Comparison of ENCODE assay signal across 31 cellular contexts in the genomic region with DNA sequence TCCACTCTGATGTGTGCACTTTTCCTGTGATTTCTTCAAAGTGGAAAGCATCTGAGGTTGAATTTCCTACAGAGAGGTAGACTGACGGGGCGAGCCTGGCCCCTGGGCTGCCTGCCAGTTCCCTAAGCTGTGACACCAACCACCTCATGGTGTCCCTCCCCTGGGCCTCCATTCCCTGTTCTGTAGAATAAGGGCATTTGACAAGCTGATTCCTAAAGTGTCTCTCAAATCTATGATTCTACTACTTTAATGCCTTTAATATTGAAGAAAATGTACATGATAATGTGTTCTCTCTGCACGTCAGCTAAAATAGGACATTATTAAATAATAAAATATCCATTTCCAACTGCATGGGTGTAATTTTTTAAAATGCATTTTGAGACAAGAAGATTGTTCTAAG.
DNase-seq lines count a peak whose midpoint lies in the region; ATAC-seq and TF ChIP-seq lines count a peak whose summit lies in the region.
"Had no signal": no experiment of that assay in that cellular context is flagged by ENCODE, and none has a peak within 500 bp of the region (broad histone marks: within the 10 kb centered on the region; RNA-seq: fewer than 3 reads in every experiment).

No MANE protein-coding gene starts in this region.

- intact Hi-C loops in activated CD4-positive, alpha-beta T cell treated with anti-CD3 and anti-CD28 coated beads, Interleukin-2, amount 10 ng/mL, durations not matched to agents 24 days and 14 days (cut with micrococcal nuclease): no loop called here

- no peak overlapping the region for H3K4me3 Mint-ChIP-seq in activated CD4-positive, alpha-beta T cell treated with anti-CD3 and anti-CD28 coated beads, Interleukin-2, amount 10 ng/mL, durations not matched to agents 24 days and 14 days
- no peak overlapping the region for H3K4me3 Mint-ChIP-seq in activated CD4-positive, alpha-beta T cell treated with anti-CD3 and anti-CD28 coated beads, Interleukin-2, amount 10 ng/mL, durations not matched to agents 7 days and 5 days
- H3K4me3 Mint-ChIP-seq: B cell; CD14-positive monocyte; CD4-positive, alpha-beta memory T cell; CD4-positive, alpha-beta T cell; CD4-positive, CD25-positive, alpha-beta regulatory T cell; CD8-positive, alpha-beta memory T cell; CD8-positive, alpha-beta T cell had no signal

- no peaks in the 10 kb centered on the region for H3K36me3 Mint-ChIP-seq in activated CD4-positive, alpha-beta T cell treated with anti-CD3 and anti-CD28 coated beads, Interleukin-2, amount 10 ng/mL, durations not matched to agents 24 days and 14 days (ENCODE audit: low read depth)
- H3K36me3 Mint-ChIP-seq in activated CD4-positive, alpha-beta T cell treated with anti-CD3 and anti-CD28 coated beads, Interleukin-2, amount 10 ng/mL, durations not matched to agents 7 days and 5 days (ENCODE audit: low read depth): no peaks in the 10 kb centered on the region
- H3K36me3 Mint-ChIP-seq: CD14-positive monocyte; CD4-positive, alpha-beta memory T cell; CD4-positive, CD25-positive, alpha-beta regulatory T cell; CD8-positive, alpha-beta memory T cell; CD8-positive, alpha-beta T cell had no signal

- no peaks in the 10 kb centered on the region for H3K9me2 ChIP-seq in neural cell (ENCODE audit: insufficient read depth, low read length)

- peak overlapping the region; percentile 67 for H3K27ac ChIP-seq in neural cell (ENCODE audit: low read length)
- H3K27ac ChIP-seq: 22Rv1; A549; BLaER1; BLaER1 treated with 17β-estradiol and CSF1 and Interleukin-3, amounts not matched to agents 10 nM and 100 nM; C4-2B had no signal

- H3K9me3 Mint-ChIP-seq in activated CD4-positive, alpha-beta T cell treated with anti-CD3 and anti-CD28 coated beads, Interleukin-2, amount 10 ng/mL, durations not matched to agents 24 days and 14 days: no peaks in the 10 kb centered on the region
- H3K9me3 Mint-ChIP-seq in activated CD4-positive, alpha-beta T cell treated with anti-CD3 and anti-CD28 coated beads, Interleukin-2, amount 10 ng/mL, durations not matched to agents 7 days and 5 days: peaks cover 3% of the 10 kb centered on the region
- H3K9me3 Mint-ChIP-seq: CD4-positive, alpha-beta T cell had no signal

- no peak for TF ChIP-seq CTCF in neural cell (IDR thresholded peaks at IDR 0.05; ENCODE audit: poor library complexity, severe bottlenecking)

- TF ChIP-seq RAD21 in neural cell (conservative IDR thresholded peaks at IDR 0.05): no peak

- no peaks in the 10 kb centered on the region for H4K20me1 ChIP-seq in neural cell (ENCODE audit: insufficient read depth)
- H4K20me1 ChIP-seq: BLaER1; BLaER1 treated with 17β-estradiol and CSF1 and Interleukin-3, amounts not matched to agents 10 nM and 100 nM had no signal

- CTCF ChIA-PET in activated CD4-positive, alpha-beta T cell treated with anti-CD3 and anti-CD28 coated beads, Interleukin-2, amount 10 ng/mL, durations not matched to agents 7 days and 5 days (lab: Charles Lee): no interaction called here

- H3K36me3 ChIP-seq in neural cell (ENCODE audit: insufficient read depth, low read length): no peaks in the 10 kb centered on the region
- H3K36me3 ChIP-seq: BE2C; BLaER1; BLaER1 treated with 17β-estradiol and CSF1 and Interleukin-3, amounts not matched to agents 10 nM and 100 nM had no signal

- H3K9me3 ChIP-seq in neural cell (ENCODE audit: low read length): no peaks in the 10 kb centered on the region
- H3K9me3 ChIP-seq: A549; BE2C; BLaER1; BLaER1 treated with 17β-estradiol and CSF1 and Interleukin-3, amounts not matched to agents 10 nM and 100 nM; Caco-2 had no signal

- no peak for ATAC-seq in HG02642 (IDR thresholded peaks at IDR 0.05; ENCODE audit: poor library complexity, unreplicated experiment)
- ATAC-seq: A549; CD8-positive, alpha-beta T cell had no signal

- no peak overlapping the region for H2AFZ ChIP-seq in neural cell (ENCODE audit: low read depth, low read length)

- no peaks in the 10 kb centered on the region for H3K27me3 ChIP-seq in neural cell (ENCODE audit: insufficient read depth, low read depth, low read length)
- H3K27me3 ChIP-seq: BE2C; BLaER1; BLaER1 treated with 17β-estradiol and CSF1 and Interleukin-3, amounts not matched to agents 10 nM and 100 nM had no signal

- H3K4me2 ChIP-seq in neural cell (ENCODE audit: low read length): no peak overlapping the region
- H3K4me2 ChIP-seq: A549; BLaER1; BLaER1 treated with 17β-estradiol and CSF1 and Interleukin-3, amounts not matched to agents 10 nM and 100 nM had no signal

- H3K4me1 Mint-ChIP-seq in activated CD4-positive, alpha-beta T cell treated with anti-CD3 and anti-CD28 coated beads, Interleukin-2, amount 10 ng/mL, durations not matched to agents 24 days and 14 days: no peaks in the 10 kb centered on the region
- no peaks in the 10 kb centered on the region for H3K4me1 Mint-ChIP-seq in activated CD4-positive, alpha-beta T cell treated with anti-CD3 and anti-CD28 coated beads, Interleukin-2, amount 10 ng/mL, durations not matched to agents 7 days and 5 days
- H3K4me1 Mint-ChIP-seq: B cell; CD14-positive monocyte; CD4-positive, alpha-beta memory T cell; CD4-positive, CD25-positive, alpha-beta regulatory T cell; CD8-positive, alpha-beta memory T cell had no signal

- TF ChIP-seq EP300 in neural cell (conservative IDR thresholded peaks at IDR 0.05; ENCODE audit: poor library complexity, severe bottlenecking): peak; percentile 92

- H3K27ac Mint-ChIP-seq in activated CD4-positive, alpha-beta T cell treated with anti-CD3 and anti-CD28 coated beads, Interleukin-2, amount 10 ng/mL, durations not matched to agents 24 days and 14 days: no peak overlapping the region
- H3K27ac Mint-ChIP-seq in activated CD4-positive, alpha-beta T cell treated with anti-CD3 and anti-CD28 coated beads, Interleukin-2, amount 10 ng/mL, durations not matched to agents 7 days and 5 days: no peak overlapping the region
- H3K27ac Mint-ChIP-seq: B cell; CD14-positive monocyte; CD4-positive, alpha-beta memory T cell; CD4-positive, alpha-beta T cell; CD4-positive, CD25-positive, alpha-beta regulatory T cell; CD8-positive, alpha-beta memory T cell; CD8-positive, alpha-beta T cell had no signal

- no peaks in the 10 kb centered on the region for H3K79me2 ChIP-seq in neural cell (replicated peaks; ENCODE audit: insufficient read depth, low read length)

- POLR2A ChIA-PET in activated CD4-positive, alpha-beta T cell treated with anti-CD3 and anti-CD28 coated beads, Interleukin-2, amount 10 ng/mL, durations not matched to agents 7 days and 5 days (lab: Charles Lee): no interaction called here

- H3K4me3 ChIP-seq in neural cell (ENCODE audit: low read length): no peak overlapping the region
- H3K4me3 ChIP-seq: A549; BLaER1; BLaER1 treated with 17β-estradiol and CSF1 and Interleukin-3, amounts not matched to agents 10 nM and 100 nM had no signal

- no peaks in the 10 kb centered on the region for H3K27me3 Mint-ChIP-seq in activated CD4-positive, alpha-beta T cell treated with anti-CD3 and anti-CD28 coated beads, Interleukin-2, amount 10 ng/mL, durations not matched to agents 24 days and 14 days
- no peaks in the 10 kb centered on the region for H3K27me3 Mint-ChIP-seq in activated CD4-positive, alpha-beta T cell treated with anti-CD3 and anti-CD28 coated beads, Interleukin-2, amount 10 ng/mL, durations not matched to agents 7 days and 5 days
- H3K27me3 Mint-ChIP-seq: B cell; CD4-positive, CD25-positive, alpha-beta regulatory T cell; CD8-positive, alpha-beta memory T cell had no signal

- no peak overlapping the region for H3K9ac ChIP-seq in neural cell (ENCODE audit: low read length)
- H3K9ac ChIP-seq: BLaER1; BLaER1 treated with 17β-estradiol and CSF1 and Interleukin-3, amounts not matched to agents 10 nM and 100 nM had no signal

- DNase-seq in activated CD4-positive, alpha-beta T cell treated with anti-CD3 and anti-CD28 coated beads, Interleukin-2, amount 10 ng/mL, durations not matched to agents 24 days and 14 days: peak; percentile 45
- DNase-seq in activated CD4-positive, alpha-beta T cell treated with anti-CD3 and anti-CD28 coated beads, Interleukin-2, amount 10 ng/mL, durations not matched to agents 7 days and 5 days: no peak
- DNase-seq: 8988T; ACHN; AML-193; BE2C; C1 segment of cervical spinal cord; Caco-2; Calu3; CD4-positive, alpha-beta memory T cell; CD4-positive, alpha-beta T cell; CD4-positive, CD25-positive, alpha-beta regulatory T cell; CD8-positive, alpha-beta memory T cell; CD8-positive, alpha-beta T cell; COR-L47; DMS 273 treated with DMSO at 0.1 percent for 48 hours; DMS153; DMS53; DMS79; DMS79 treated with DMSO at 0.1 percent for 48 hours; DND-41; EL had no signal

- H3F3A ChIP-seq in neural cell (ENCODE audit: insufficient read depth, low read length, poor library complexity, severe bottlenecking): no peaks in the 10 kb centered on the region

TF ChIP-seq in neural cell, 6 proteins besides CTCF, POLR2A, EP300 and RAD21:
- TF ChIP-seq TAF1 (IDR thresholded peaks at IDR 0.05; ENCODE audit: low read depth): no peak
- TF ChIP-seq POLR2AphosphoS5 (IDR thresholded peaks at IDR 0.05): peak; percentile 81
- TF ChIP-seq, protein P1, sequence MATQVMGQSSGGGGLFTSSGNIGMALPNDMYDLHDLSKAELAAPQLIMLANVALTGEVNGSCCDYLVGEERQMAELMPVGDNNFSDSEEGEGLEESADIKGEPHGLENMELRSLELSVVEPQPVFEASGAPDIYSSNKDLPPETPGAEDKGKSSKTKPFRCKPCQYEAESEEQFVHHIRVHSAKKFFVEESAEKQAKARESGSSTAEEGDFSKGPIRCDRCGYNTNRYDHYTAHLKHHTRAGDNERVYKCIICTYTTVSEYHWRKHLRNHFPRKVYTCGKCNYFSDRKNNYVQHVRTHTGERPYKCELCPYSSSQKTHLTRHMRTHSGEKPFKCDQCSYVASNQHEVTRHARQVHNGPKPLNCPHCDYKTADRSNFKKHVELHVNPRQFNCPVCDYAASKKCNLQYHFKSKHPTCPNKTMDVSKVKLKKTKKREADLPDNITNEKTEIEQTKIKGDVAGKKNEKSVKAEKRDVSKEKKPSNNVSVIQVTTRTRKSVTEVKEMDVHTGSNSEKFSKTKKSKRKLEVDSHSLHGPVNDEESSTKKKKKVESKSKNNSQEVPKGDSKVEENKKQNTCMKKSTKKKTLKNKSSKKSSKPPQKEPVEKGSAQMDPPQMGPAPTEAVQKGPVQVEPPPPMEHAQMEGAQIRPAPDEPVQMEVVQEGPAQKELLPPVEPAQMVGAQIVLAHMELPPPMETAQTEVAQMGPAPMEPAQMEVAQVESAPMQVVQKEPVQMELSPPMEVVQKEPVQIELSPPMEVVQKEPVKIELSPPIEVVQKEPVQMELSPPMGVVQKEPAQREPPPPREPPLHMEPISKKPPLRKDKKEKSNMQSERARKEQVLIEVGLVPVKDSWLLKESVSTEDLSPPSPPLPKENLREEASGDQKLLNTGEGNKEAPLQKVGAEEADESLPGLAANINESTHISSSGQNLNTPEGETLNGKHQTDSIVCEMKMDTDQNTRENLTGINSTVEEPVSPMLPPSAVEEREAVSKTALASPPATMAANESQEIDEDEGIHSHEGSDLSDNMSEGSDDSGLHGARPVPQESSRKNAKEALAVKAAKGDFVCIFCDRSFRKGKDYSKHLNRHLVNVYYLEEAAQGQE (IDR thresholded peaks at IDR 0.05; ENCODE audit: borderline replicate concordance): peak; percentile 33
